In genomic region chr20:25382704-25383370, GRCh38 we compare ENCODE assay signal across 28 cellular contexts. TPM values are rescaled to one million over a fixed set of nuclear protein-coding genes. Genes with fewer than 3 reads are reported as not detected.
DNase-seq lines count a peak whose midpoint lies in the region; ATAC-seq and TF ChIP-seq lines count a peak whose summit lies in the region.
"Had no signal": no experiment of that assay in that cellular context is flagged by ENCODE, and none has a peak within 500 bp of the region (broad histone marks: within the 10 kb centered on the region; RNA-seq: fewer than 3 reads in every experiment).

No MANE protein-coding gene starts in this region.

- H3K4me3 Mint-ChIP-seq in type B pancreatic cell, result peak overlapping the region; percentile 25
- no peak overlapping the region for H3K4me3 Mint-ChIP-seq in osteocyte (ENCODE audit: unreplicated experiment)
- H3K4me3 Mint-ChIP-seq: activated CD4-positive, alpha-beta T cell treated with anti-CD3 and anti-CD28 coated beads, Interleukin-2, amount 10 ng/mL, durations not matched to agents 24 days and 14 days; activated T-cell treated with anti-CD3 and anti-CD28 coated beads, Interleukin-2, amount 50 U/mL, for 24 hours; CD8-positive, alpha-beta memory T cell; central memory CD8-positive, alpha-beta T cell; dendritic cell treated with granulocyte-macrophage colony-stimulating factor and Interleukin-4, amounts not matched to agents 40 ng/mL and 50 ng/mL, for 4 days; memory B cell; neural crest cell; stimulated activated naive B cell treated with anti-CD40 and anti-IgM and Interleukin-4, amounts not matched to agents 10 μg/mL and 1 μg/mL and 100 μg/mL, for 72 hours had no signal

- H3K27ac ChIP-seq in right atrium auricular region, result no peak overlapping the region
- H3K27ac ChIP-seq: hepatocyte, pancreas, PC-9, WERI-Rb-1 had no signal

- ATAC-seq in Right ventricle myocardium inferior, result peak; percentile 82
- ATAC-seq in left ventricle myocardium superior, result peak; percentile 95
- ATAC-seq in GM18511 (IDR thresholded peaks at IDR 0.05; ENCODE audit: unreplicated experiment), result no peak
- ATAC-seq: stimulated activated naive B cell treated with anti-CD40 and anti-IgM and Interleukin-4, amounts not matched to agents 10 μg/mL and 1 μg/mL and 100 μg/mL, for 72 hours had no signal

- no peak for DNase-seq in Right ventricle myocardium inferior (ENCODE audit: missing footprints)
- DNase-seq in right atrium auricular region (ENCODE audit: low spot score), result no peak
- peak; percentile 32 for DNase-seq in amniotic epithelial cell (ENCODE audit: low read depth)
- DNase-seq in left ventricle myocardium superior, result peak; percentile 61
- DNase-seq in type B pancreatic cell (ENCODE audit: extremely low spot score, unreplicated experiment), result no peak
- DNase-seq in globus pallidus (ENCODE audit: low spot score), result no peak
- DNase-seq in osteocyte (ENCODE audit: extremely low spot score, unreplicated experiment), result no peak
- DNase-seq: activated CD4-positive, alpha-beta T cell treated with anti-CD3 and anti-CD28 coated beads, Interleukin-2, amount 10 ng/mL, durations not matched to agents 24 days and 14 days; activated T-cell treated with anti-CD3 and anti-CD28 coated beads, Interleukin-2, amount 50 U/mL, for 24 hours; CD8-positive, alpha-beta memory T cell; Karpas-422; kidney glomerular epithelial cell; NCI-H146; NCI-H345; pancreas; PC-9; SIG-M5; small intestine; stimulated activated naive B cell treated with anti-CD40 and anti-IgM and Interleukin-4, amounts not matched to agents 10 μg/mL and 1 μg/mL and 100 μg/mL, for 72 hours; SW 1271; T1000; WERI-Rb-1 had no signal

- H3K27me3 ChIP-seq in right atrium auricular region, result no peaks in the 10 kb centered on the region
- H3K27me3 ChIP-seq: hepatocyte, pancreas had no signal

- H3K36me3 Mint-ChIP-seq in type B pancreatic cell, result peaks cover 41% of the 10 kb centered on the region
- peaks cover 5% of the 10 kb centered on the region for H3K36me3 Mint-ChIP-seq in osteocyte (ENCODE audit: unreplicated experiment)

- no peak overlapping the region for H3K4me3 ChIP-seq in right atrium auricular region
- H3K4me3 ChIP-seq: hepatocyte, pancreas, PC-9 had no signal

- intact Hi-C loops in Right ventricle myocardium inferior (cut with DNase I), result no loop called here
- intact Hi-C loops in left ventricle myocardium superior (cut with micrococcal nuclease), result no loop called here

- no peaks in the 10 kb centered on the region for H3K27me3 Mint-ChIP-seq in type B pancreatic cell
- H3K27me3 Mint-ChIP-seq in osteocyte (ENCODE audit: unreplicated experiment), result no peaks in the 10 kb centered on the region
- H3K27me3 Mint-ChIP-seq: activated CD4-positive, alpha-beta T cell treated with anti-CD3 and anti-CD28 coated beads, Interleukin-2, amount 10 ng/mL, durations not matched to agents 24 days and 14 days; activated T-cell treated with anti-CD3 and anti-CD28 coated beads, Interleukin-2, amount 50 U/mL, for 24 hours; CD8-positive, alpha-beta memory T cell; central memory CD8-positive, alpha-beta T cell; dendritic cell treated with granulocyte-macrophage colony-stimulating factor and Interleukin-4, amounts not matched to agents 40 ng/mL and 50 ng/mL, for 4 days; memory B cell; stimulated activated naive B cell treated with anti-CD40 and anti-IgM and Interleukin-4, amounts not matched to agents 10 μg/mL and 1 μg/mL and 100 μg/mL, for 72 hours had no signal

- H3K4me1 Mint-ChIP-seq in type B pancreatic cell (ENCODE audit: unreplicated experiment), result peaks cover 21% of the 10 kb centered on the region
- H3K4me1 Mint-ChIP-seq in osteocyte (ENCODE audit: unreplicated experiment), result peaks cover 7% of the 10 kb centered on the region

- H3K27ac Mint-ChIP-seq in type B pancreatic cell, result peak overlapping the region; percentile 75
- no peak overlapping the region for H3K27ac Mint-ChIP-seq in osteocyte (ENCODE audit: unreplicated experiment)
- H3K27ac Mint-ChIP-seq: activated CD4-positive, alpha-beta T cell treated with anti-CD3 and anti-CD28 coated beads, Interleukin-2, amount 10 ng/mL, durations not matched to agents 24 days and 14 days; activated T-cell treated with anti-CD3 and anti-CD28 coated beads, Interleukin-2, amount 50 U/mL, for 24 hours; memory B cell; stimulated activated naive B cell treated with anti-CD40 and anti-IgM and Interleukin-4, amounts not matched to agents 10 μg/mL and 1 μg/mL and 100 μg/mL, for 72 hours had no signal

- no peak for TF ChIP-seq CTCF in right atrium auricular region (IDR thresholded peaks at IDR 0.05)
- no peak for TF ChIP-seq CTCF in type B pancreatic cell (conservative IDR thresholded peaks at IDR 0.05)
- TF ChIP-seq CTCF in osteocyte (IDR thresholded peaks at IDR 0.05), result no peak

- H3K4me1 ChIP-seq in right atrium auricular region, result peaks cover 0 to 20% of the 10 kb centered on the region in 2 donors

- no peaks in the 10 kb centered on the region for H3K36me3 ChIP-seq in right atrium auricular region
- H3K36me3 ChIP-seq: pancreas had no signal

- no peaks in the 10 kb centered on the region for H3K9me3 Mint-ChIP-seq in type B pancreatic cell
- H3K9me3 Mint-ChIP-seq in osteocyte (ENCODE audit: unreplicated experiment), result no peaks in the 10 kb centered on the region
- H3K9me3 Mint-ChIP-seq: activated CD4-positive, alpha-beta T cell treated with anti-CD3 and anti-CD28 coated beads, Interleukin-2, amount 10 ng/mL, durations not matched to agents 24 days and 14 days; activated T-cell treated with anti-CD3 and anti-CD28 coated beads, Interleukin-2, amount 50 U/mL, for 24 hours; CD8-positive, alpha-beta memory T cell; central memory CD8-positive, alpha-beta T cell; dendritic cell treated with granulocyte-macrophage colony-stimulating factor and Interleukin-4, amounts not matched to agents 40 ng/mL and 50 ng/mL, for 4 days; memory B cell; neural crest cell; stimulated activated naive B cell treated with anti-CD40 and anti-IgM and Interleukin-4, amounts not matched to agents 10 μg/mL and 1 μg/mL and 100 μg/mL, for 72 hours had no signal

- no peaks in the 10 kb centered on the region for H3K9me3 ChIP-seq in right atrium auricular region
- H3K9me3 ChIP-seq: pancreas had no signal

RNA-seq across cellular contexts. Expression of gene ABHD12, which starts 7.8 kb away (rescaled TPM):
- total RNA-seq in Right ventricle myocardium inferior (23.3 TPM), right atrium auricular region (10 to 100 TPM; 20.7 to 40.6 TPM), left ventricle myocardium superior (21.3 TPM), type B pancreatic cell (ENCODE audit: low replicate concordance) (68.9 and 94.5 TPM in 2 replicates), osteocyte (42.9 and 50.3 TPM in 2 replicates)

RNA-seq across cellular contexts. Expression of gene GINS1, which starts 24.6 kb away (rescaled TPM):
- 0.73 TPM for total RNA-seq in Right ventricle myocardium inferior
- total RNA-seq in right atrium auricular region, result under 1 TPM; 0.33 to 0.35 TPM
- total RNA-seq in left ventricle myocardium superior, result 0.94 TPM
- total RNA-seq in type B pancreatic cell (ENCODE audit: low replicate concordance), result 13.7 and 30.2 TPM in 2 replicates
- total RNA-seq in osteocyte, result 5.8 and 6.2 TPM in 2 replicates

Comparison
In these comparisons a context has a peak if more than half of its experiments do, and no peak if none do; other contexts are left out.
1. DNase-seq: peak in amniotic epithelial cell (single experiment) and left ventricle myocardium superior (single experiment); none in Right ventricle myocardium inferior (single experiment), right atrium auricular region (single experiment), type B pancreatic cell (single experiment), globus pallidus (single experiment) and osteocyte (single experiment).